In genomic region chr14:45949479-45949878, GRCh38 we compare ENCODE assay signal across 27 cellular contexts.
"Had no signal": no experiment of that assay in that cellular context is flagged by ENCODE, and none has a peak within 500 bp of the region (broad histone marks: within the 10 kb centered on the region; RNA-seq: fewer than 3 reads in every experiment).

No MANE protein-coding gene starts in this region.

- H3K27me3 ChIP-seq: stomach, suprapubic skin, testis, thyroid gland, tibial artery, tibial nerve, transverse colon, upper lobe of left lung, upper lobe of right lung, uterus, vagina had no signal

- H3K27ac ChIP-seq: stomach, suprapubic skin, testis, thoracic aorta, thyroid gland, tibial artery, tibial nerve, transverse colon, upper lobe of left lung, upper lobe of right lung, uterus, vagina had no signal

- DNase-seq: stimulated activated CD4-positive, alpha-beta T cell treated with anti-CD3 and anti-CD28 coated beads, Interleukin-2, amount 100 ng/mL, for 48 hours; stimulated activated CD4-positive, alpha-beta T cell treated with anti-CD3 and anti-CD28 coated beads, Interleukin-4, amount 100 ng/mL, for 1 hour; stimulated activated CD4-positive, alpha-beta T cell treated with anti-CD3 and anti-CD28 coated beads, Interleukin-4, amount 100 ng/mL, for 24 hours; stimulated activated CD4-positive, alpha-beta T cell treated with anti-CD3 and anti-CD28 coated beads, Interleukin-4, amount 100 ng/mL, for 4 hours; stimulated activated CD8-positive, alpha-beta memory T cell treated with anti-CD3 and anti-CD28 coated beads, Interleukin-4, amount 100 ng/mL, for 48 hours; stimulated activated naive B cell treated with anti-CD40 and anti-IgM and Interleukin-4, amounts not matched to agents 10 μg/mL and 1 μg/mL and 100 μg/mL, for 72 hours; stimulated activated naive CD4-positive, alpha-beta T cell; stimulated activated naive CD4-positive, alpha-beta T cell treated with Interleukin-2 at 50 U/mL for 16 hours; stimulated activated naive CD8-positive, alpha-beta T cell treated with anti-CD3 and anti-CD28 coated beads, Interleukin-15, amount 100 ng/mL, for 72 hours; stimulated activated naive CD8-positive, alpha-beta T cell treated with anti-CD3 and anti-CD28 coated beads, Interleukin-15, Interleukin-2, amounts not matched to agents 100 U/mL and 50 U/mL, for 24 hours; stomach; substantia nigra; testis; thyroid gland; tibial artery; transverse colon; trophoblast cell; upper lobe of left lung; upper lobe of right lung; uterus had no signal

- H3K4me1 ChIP-seq: stomach, suprapubic skin, testis, thyroid gland, tibial artery, tibial nerve, transverse colon, upper lobe of left lung, upper lobe of right lung, uterus, vagina had no signal

- H3K9me3 ChIP-seq: stomach, suprapubic skin, testis, thoracic aorta, thyroid gland, tibial artery, tibial nerve, transverse colon, upper lobe of left lung, upper lobe of right lung, uterus, vagina had no signal

- FAIRE-seq: urothelium cell line had no signal

- ATAC-seq: stimulated activated effector memory CD8-positive, alpha-beta T cell treated with anti-CD3 and anti-CD28 coated beads, Interleukin-12 subunit alpha, Interleukin-12 subunit beta, amount 100 ng/mL, for 72 hours; stimulated activated memory B cell treated with anti-CD40 and anti-IgM and Interleukin-4, amounts not matched to agents 10 μg/mL and 1 μg/mL and 100 μg/mL, for 72 hours; stimulated activated naive B cell treated with anti-CD40 and anti-IgM and Interleukin-4, amounts not matched to agents 10 μg/mL and 1 μg/mL and 100 μg/mL, for 72 hours; stimulated activated naive CD8-positive, alpha-beta T cell treated with anti-CD3 and anti-CD28 coated beads, Interleukin-15, amount 100 ng/mL, for 72 hours; stimulated activated naive CD8-positive, alpha-beta T cell treated with anti-CD3 and anti-CD28 coated beads, Interleukin-15, Interleukin-2, amounts not matched to agents 100 U/mL and 50 U/mL, for 24 hours; upper lobe of right lung had no signal

- H3K36me3 ChIP-seq: stomach, suprapubic skin, thoracic aorta, thyroid gland, tibial artery, tibial nerve, transverse colon, upper lobe of left lung, upper lobe of right lung, uterus, vagina had no signal

- H3K4me3 ChIP-seq: stomach, suprapubic skin, testis, thoracic aorta, thyroid gland, tibial artery, tibial nerve, transverse colon, upper lobe of left lung, upper lobe of right lung, uterus, vagina had no signal
